Comparison of ENCODE assay signal across 9 cellular contexts in genomic region chr17:37476431-37477130, GRCh38. TPM values are rescaled to one million over a fixed set of nuclear protein-coding genes. Genes with fewer than 3 reads are reported as not detected.
DNase-seq lines count a peak whose midpoint lies in the region; ATAC-seq and TF ChIP-seq lines count a peak whose summit lies in the region.
"Had no signal": no experiment of that assay in that cellular context is flagged by ENCODE, and none has a peak within 500 bp of the region (broad histone marks: within the 10 kb centered on the region; RNA-seq: fewer than 3 reads in every experiment).

No MANE protein-coding gene starts in this region.

- peaks cover 5% of the 10 kb centered on the region for H3K36me3 ChIP-seq in breast epithelium
- peaks cover 68% of the 10 kb centered on the region for H3K36me3 ChIP-seq in upper lobe of right lung

- TF ChIP-seq CTCF in breast epithelium (IDR thresholded peaks at IDR 0.05): no peak
- no peak for TF ChIP-seq CTCF in upper lobe of right lung (IDR thresholded peaks at IDR 0.05)

- H3K4me3 Mint-ChIP-seq in activated naive CD8-positive, alpha-beta T cell treated with anti-CD3 and anti-CD28 coated beads for 36 hours: no peak overlapping the region
- no peak overlapping the region for H3K4me3 Mint-ChIP-seq in activated naive CD8-positive, alpha-beta T cell treated with anti-CD3 and anti-CD28 coated beads, Interleukin-2, amount 50 U/mL, for 24 hours
- H3K4me3 Mint-ChIP-seq: activated naive CD8-positive, alpha-beta T cell treated with anti-CD3 and anti-CD28 coated beads, Interleukin-2, amount 10 ng/mL, durations not matched to agents 7 days and 5 days had no signal

- H3K27me3 Mint-ChIP-seq in activated naive CD8-positive, alpha-beta T cell treated with anti-CD3 and anti-CD28 coated beads for 36 hours: no peaks in the 10 kb centered on the region
- no peaks in the 10 kb centered on the region for H3K27me3 Mint-ChIP-seq in activated naive CD8-positive, alpha-beta T cell treated with anti-CD3 and anti-CD28 coated beads, Interleukin-2, amount 50 U/mL, for 24 hours
- H3K27me3 Mint-ChIP-seq: activated naive CD8-positive, alpha-beta T cell treated with anti-CD3 and anti-CD28 coated beads, Interleukin-2, amount 10 ng/mL, durations not matched to agents 7 days and 5 days had no signal

- H3K4me1 ChIP-seq in breast epithelium: peaks cover 4 to 8% of the 10 kb centered on the region in 2 donors
- no peaks in the 10 kb centered on the region for H3K4me1 ChIP-seq in upper lobe of right lung

- H3K9me3 Mint-ChIP-seq in activated naive CD8-positive, alpha-beta T cell treated with anti-CD3 and anti-CD28 coated beads for 36 hours: no peaks in the 10 kb centered on the region
- H3K9me3 Mint-ChIP-seq in activated naive CD8-positive, alpha-beta T cell treated with anti-CD3 and anti-CD28 coated beads, Interleukin-2, amount 50 U/mL, for 24 hours: no peaks in the 10 kb centered on the region
- H3K9me3 Mint-ChIP-seq: activated naive CD8-positive, alpha-beta T cell treated with anti-CD3 and anti-CD28 coated beads, Interleukin-2, amount 10 ng/mL, durations not matched to agents 7 days and 5 days had no signal

- no peaks in the 10 kb centered on the region for H3K9me3 ChIP-seq in breast epithelium
- no peaks in the 10 kb centered on the region for H3K9me3 ChIP-seq in upper lobe of right lung

- H3K27me3 ChIP-seq in breast epithelium: no peaks in the 10 kb centered on the region
- no peaks in the 10 kb centered on the region for H3K27me3 ChIP-seq in upper lobe of right lung

- no peak for DNase-seq in activated naive CD8-positive, alpha-beta T cell treated with anti-CD3 and anti-CD28 coated beads for 36 hours
- no peak for DNase-seq in activated naive CD8-positive, alpha-beta T cell treated with anti-CD3 and anti-CD28 coated beads, Interleukin-2, amount 50 U/mL, for 24 hours
- DNase-seq in breast epithelium (ENCODE audit: low spot score in 2 of 2) (peak in 1 of 2 donors; percentile 90), kidney tubule cell (ENCODE audit: low spot score) (peak; percentile 79), upper lobe of right lung (no peak), middle frontal gyrus (ENCODE audit: extremely low spot score, low spot score) (no peak)
- no peak for DNase-seq in activated CD4-positive, alpha-beta T cell treated with anti-CD3 and anti-CD28 coated beads for 4 hours
- DNase-seq: activated naive CD8-positive, alpha-beta T cell treated with anti-CD3 and anti-CD28 coated beads, Interleukin-2, amount 10 ng/mL, durations not matched to agents 7 days and 5 days had no signal

- no peak overlapping the region for H3K4me3 ChIP-seq in breast epithelium
- no peak overlapping the region for H3K4me3 ChIP-seq in upper lobe of right lung

- H3K27ac ChIP-seq in breast epithelium: peak overlapping the region; percentile 76 to 89
- no peak overlapping the region for H3K27ac ChIP-seq in upper lobe of right lung

- no peak for TF ChIP-seq POLR2A in breast epithelium (IDR thresholded peaks at IDR 0.05)

- intact Hi-C loops in breast epithelium (cut with DNase I; ENCODE audit: low total_unique reads): loop anchor here (5.0 kb wide), 1 partner anchor 186 kb away; no protein-coding TSS in a partner anchor
- intact Hi-C loops in upper lobe of right lung (cut with DNase I): no loop called here

- H3K36me3 Mint-ChIP-seq in activated naive CD8-positive, alpha-beta T cell treated with anti-CD3 and anti-CD28 coated beads for 36 hours: peaks cover 29% of the 10 kb centered on the region
- H3K36me3 Mint-ChIP-seq in activated naive CD8-positive, alpha-beta T cell treated with anti-CD3 and anti-CD28 coated beads, Interleukin-2, amount 50 U/mL, for 24 hours (ENCODE audit: low read depth): peaks cover 41% of the 10 kb centered on the region

- ATAC-seq in activated naive CD8-positive, alpha-beta T cell treated with anti-CD3 and anti-CD28 coated beads, Interleukin-2, amount 50 U/mL, for 24 hours: no peak
- ATAC-seq in upper lobe of right lung (peak; percentile 81), HG03139 (IDR thresholded peaks at IDR 0.05; ENCODE audit: unreplicated experiment) (no peak)

- no peaks in the 10 kb centered on the region for H3K4me1 Mint-ChIP-seq in activated naive CD8-positive, alpha-beta T cell treated with anti-CD3 and anti-CD28 coated beads for 36 hours
- H3K4me1 Mint-ChIP-seq in activated naive CD8-positive, alpha-beta T cell treated with anti-CD3 and anti-CD28 coated beads, Interleukin-2, amount 50 U/mL, for 24 hours: no peaks in the 10 kb centered on the region

- peak overlapping the region; percentile 26 for H3K27ac Mint-ChIP-seq in activated naive CD8-positive, alpha-beta T cell treated with anti-CD3 and anti-CD28 coated beads for 36 hours
- no peak overlapping the region for H3K27ac Mint-ChIP-seq in activated naive CD8-positive, alpha-beta T cell treated with anti-CD3 and anti-CD28 coated beads, Interleukin-2, amount 50 U/mL, for 24 hours
- H3K27ac Mint-ChIP-seq: activated naive CD8-positive, alpha-beta T cell treated with anti-CD3 and anti-CD28 coated beads, Interleukin-2, amount 10 ng/mL, durations not matched to agents 7 days and 5 days had no signal

RNA-seq across cellular contexts. Expression of gene DUSP14, which starts 13.1 kb away (rescaled TPM):
- total RNA-seq in activated naive CD8-positive, alpha-beta T cell treated with anti-CD3 and anti-CD28 coated beads for 36 hours: 10 to 100 TPM; 15.1 to 15.3 TPM
- total RNA-seq in breast epithelium (10 to 100 TPM; 18.7 to 32.8 (median 24.6) TPM), upper lobe of right lung (9.0 TPM)
